In the genomic region with DNA sequence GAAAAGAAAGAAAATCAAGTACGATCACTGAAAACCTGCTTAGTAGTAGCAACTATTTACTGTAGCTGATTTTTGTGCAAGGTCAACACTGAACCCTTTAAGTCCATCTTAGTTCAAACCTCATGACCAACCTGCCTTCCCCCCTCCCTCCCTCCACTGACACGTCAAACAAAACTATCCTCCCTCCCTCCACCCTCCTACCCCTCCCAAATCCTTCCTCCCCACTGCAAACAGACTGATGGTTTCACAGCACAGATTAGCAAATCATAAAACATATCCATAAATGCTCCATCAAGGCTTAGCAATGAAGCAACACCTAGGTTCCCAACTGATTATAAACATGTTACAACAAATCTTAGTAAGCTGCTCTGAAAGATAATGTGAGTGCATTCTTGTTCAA, we compare ENCODE assay signal across 20 cellular contexts.
"Had no signal": no experiment of that assay in that cellular context is flagged by ENCODE, and none has a peak within 500 bp of the region (broad histone marks: within the 10 kb centered on the region; RNA-seq: fewer than 3 reads in every experiment).

No MANE protein-coding gene starts in this region.

- H3K27me3 ChIP-seq: heart left ventricle, testis, tibial nerve had no signal

- H3K36me3 ChIP-seq: heart left ventricle, tibial nerve had no signal

- FAIRE-seq: endothelial cell of umbilical vein, frontal cortex, islet of Langerhans had no signal

- H3K4me3 ChIP-seq: coronary artery, heart left ventricle, testis, tibial nerve had no signal

- DNase-seq: effector CD4-positive, alpha-beta T cell; endodermal cell; heart left ventricle; hypothalamus; kidney glomerular epithelial cell; mammary epithelial cell; natural killer cell; posterior cingulate gyrus; stimulated activated CD4-positive, alpha-beta T cell treated with anti-CD3 and anti-CD28 coated beads, Interleukin-2, amount 100 ng/mL, for 24 hours; stimulated activated CD4-positive, alpha-beta T cell treated with anti-CD3 and anti-CD28 coated beads, Interleukin-4, amount 100 ng/mL, for 4 hours; stimulated activated naive B cell treated with anti-CD40 and anti-IgM and Interleukin-4, amounts not matched to agents 10 μg/mL and 1 μg/mL and 100 μg/mL, for 72 hours; stimulated activated naive CD8-positive, alpha-beta T cell treated with anti-CD3 and anti-CD28 coated beads, Interleukin-15, amount 100 ng/mL, for 72 hours; testis had no signal

- H3K4me1 ChIP-seq: heart left ventricle, testis, tibial nerve had no signal

- H3K9me3 ChIP-seq: heart left ventricle, testis, tibial nerve had no signal

- ATAC-seq: heart left ventricle; left lobe of liver; natural killer cell; sciatic nerve; stimulated activated naive B cell treated with anti-CD40 and anti-IgM and Interleukin-4, amounts not matched to agents 10 μg/mL and 1 μg/mL and 100 μg/mL, for 72 hours; stimulated activated naive CD8-positive, alpha-beta T cell treated with anti-CD3 and anti-CD28 coated beads, Interleukin-15, amount 100 ng/mL, for 72 hours had no signal

- H3K27ac ChIP-seq: coronary artery, heart left ventricle, testis, tibial nerve had no signal
